9 cellular contexts compared by ENCODE assay signal in the genomic region with DNA sequence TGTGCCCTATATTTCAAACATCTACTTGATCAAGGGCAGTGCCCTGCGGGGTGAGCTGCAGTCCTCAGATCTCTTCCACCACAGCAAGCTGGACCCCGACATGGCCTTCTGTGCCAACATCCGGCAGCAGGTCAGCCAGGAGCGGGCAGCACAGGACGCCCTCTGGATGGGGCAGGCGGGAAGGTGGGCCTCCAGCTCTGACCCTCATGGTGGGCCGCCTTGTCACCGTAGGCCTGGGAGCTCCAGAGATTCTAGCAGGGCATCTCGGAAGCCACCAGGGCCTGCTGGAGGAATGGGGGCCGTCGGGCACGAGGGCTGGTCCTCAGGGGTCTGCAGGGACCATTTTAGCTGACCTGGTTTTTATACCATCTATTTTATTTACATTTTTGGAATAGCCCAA.
"Had no signal": no experiment of that assay in that cellular context is flagged by ENCODE, and none has a peak within 500 bp of the region (broad histone marks: within the 10 kb centered on the region; RNA-seq: fewer than 3 reads in every experiment).

No MANE protein-coding gene starts in this region.

- ATAC-seq: HCT116, HepG2, K562 had no signal

- H3K4me3 Mint-ChIP-seq: HFFc6 had no signal

- H3K9me3 ChIP-seq: HAP-1 had no signal

- H3K27ac Mint-ChIP-seq: HFFc6 had no signal

- H3K4me1 ChIP-seq: HAP-1 had no signal

- H3K27ac ChIP-seq: HL-60 had no signal

- DNase-seq: GOT3, H7, HFFc6, KG1 had no signal

- H3K9me3 Mint-ChIP-seq: HFFc6 had no signal

- H3K4me3 ChIP-seq: HAP-1, K562 had no signal
